In genomic region chr13:110819203-110820014, GRCh38 we compare ENCODE assay signal across 8 cellular contexts.
A peak's percentile ranks its signal among the peaks of the same experiment; 100 is the strongest.
DNase-seq lines count a peak whose midpoint lies in the region; ATAC-seq and TF ChIP-seq lines count a peak whose summit lies in the region.

No MANE protein-coding gene starts in this region.

- no peaks in the 10 kb centered on the region for H3K27me3 Mint-ChIP-seq in MCF 10A (ENCODE audit: insufficient read depth, unreplicated experiment)

- POLR2A ChIA-PET in MCF 10A (lab: Yijun Ruan, JAX) = interaction anchor here (0.7 to 2.8 kb wide), 3 partner anchors 17 to 104 kb away, joined by 3 to 15 read pairs (median 5); no protein-coding TSS in a partner anchor

- intact Hi-C loops in MCF 10A (cut with micrococcal nuclease) = loop anchor here (1.0 to 2.0 kb wide), 5 partner anchors 104 to 363 kb away; no protein-coding TSS in a partner anchor

- no peak overlapping the region for H3K4me3 ChIP-seq in WERI-Rb-1 (ENCODE audit: low read depth, low read length)

- H3K4me1 Mint-ChIP-seq in MCF 10A (ENCODE audit: insufficient read depth, unreplicated experiment) = peaks cover 5% of the 10 kb centered on the region

- CTCF ChIA-PET in MCF 10A (lab: Yijun Ruan, JAX) = interaction anchor here (0.6 to 2.7 kb wide), 26 partner anchors 9 to 599 kb away, joined by 3 to 13 read pairs (median 4); no protein-coding TSS in a partner anchor

- no peaks in the 10 kb centered on the region for H3K36me3 Mint-ChIP-seq in MCF 10A (ENCODE audit: insufficient read depth, unreplicated experiment)

- DNase-seq in NCI-H446 (lab: John Stamatoyannopoulos, UW) (peak; percentile 13 to 33), NCI-H446 treated with DMSO at 0.1 percent for 48 hours (lab: John Stamatoyannopoulos, UW) (no peak), NCI-H1092 treated with DMSO at 0.1 percent for 48 hours (lab: John Stamatoyannopoulos, UW) (peak; percentile 79), WERI-Rb-1 (peak; percentile 90), MCF 10A (ENCODE audit: unreplicated experiment) (peak; percentile 78), inferior parietal cortex (ENCODE audit: extremely low spot score) (peak; percentile 86)
- DNase-seq in stimulated activated CD4-positive, alpha-beta T cell treated with anti-CD3 and anti-CD28 coated beads, Interleukin-15, amount 100 ng/mL, for 24 hours = peak; percentile 84

- peak; percentile 69 for ATAC-seq in HG02610 (IDR thresholded peaks at IDR 0.05; ENCODE audit: unreplicated experiment)

- no TSS peak for BruUV-seq in MCF 10A (replicated peaks; lab: Mats Ljungman, UMichigan)

- TF ChIP-seq CTCF in WERI-Rb-1 (IDR thresholded peaks at IDR 0.05; ENCODE audit: low read depth, low read length) = peak; percentile 98
- peak; percentile 92 for TF ChIP-seq CTCF in MCF 10A (IDR thresholded peaks at IDR 0.05; ENCODE audit: unreplicated experiment)

- H3K4me3 Mint-ChIP-seq in MCF 10A (ENCODE audit: unreplicated experiment) = no peak overlapping the region

- H3K27ac ChIP-seq in WERI-Rb-1 = no peak overlapping the region

- no peak overlapping the region for H3K27ac Mint-ChIP-seq in MCF 10A (ENCODE audit: low read depth, unreplicated experiment)

- no peaks in the 10 kb centered on the region for H3K9me3 Mint-ChIP-seq in MCF 10A (ENCODE audit: unreplicated experiment)

- H3K9me3 ChIP-seq in WERI-Rb-1 (ENCODE audit: severe bottlenecking) = no peaks in the 10 kb centered on the region

- H3K27me3 ChIP-seq in WERI-Rb-1 (ENCODE audit: insufficient read depth, low read depth, severe bottlenecking) = no peaks in the 10 kb centered on the region

- no peaks in the 10 kb centered on the region for H3K36me3 ChIP-seq in WERI-Rb-1
